ENCODE assay signal across 16 cellular contexts in the genomic region with DNA sequence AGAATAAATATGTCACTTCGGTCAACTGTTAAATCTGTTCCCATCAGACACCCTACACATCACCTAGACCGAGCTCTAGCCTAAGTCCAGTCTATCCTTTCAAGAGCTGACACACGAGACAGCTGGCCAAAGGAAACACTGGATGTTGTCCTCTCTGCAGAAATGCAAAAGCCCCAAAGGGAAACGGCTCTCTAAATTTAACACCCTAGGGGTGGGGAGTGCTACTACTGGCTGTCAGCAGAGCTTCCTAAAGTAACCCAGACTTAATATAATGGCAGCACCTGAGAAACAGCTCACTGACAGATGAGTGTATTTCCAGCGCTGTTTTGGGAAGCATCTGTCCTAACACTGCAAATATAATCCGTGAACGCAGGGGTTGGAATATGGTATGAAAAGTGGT. TPM values are rescaled to one million over a fixed set of nuclear protein-coding genes. Genes with fewer than 3 reads are reported as not detected.
A peak's percentile ranks its signal among the peaks of the same experiment; 100 is the strongest.
DNase-seq lines count a peak whose midpoint lies in the region; ATAC-seq and TF ChIP-seq lines count a peak whose summit lies in the region.
"Had no signal": no experiment of that assay in that cellular context is flagged by ENCODE, and none has a peak within 500 bp of the region (broad histone marks: within the 10 kb centered on the region; RNA-seq: fewer than 3 reads in every experiment).

No MANE protein-coding gene starts in this region.

- no peak overlapping the region for H3K4me3 ChIP-seq in right atrium auricular region
- H3K4me3 ChIP-seq in heart right ventricle: no peak overlapping the region
- H3K4me3 ChIP-seq in neural progenitor cell: no peak overlapping the region
- H3K4me3 ChIP-seq in osteoblast (ENCODE audit: insufficient read depth, low read length): no peak overlapping the region
- H3K4me3 ChIP-seq: BLaER1, HAP-1 had no signal

- no peaks in the 10 kb centered on the region for H3K27me3 ChIP-seq in right atrium auricular region
- no peaks in the 10 kb centered on the region for H3K27me3 ChIP-seq in heart right ventricle
- no peaks in the 10 kb centered on the region for H3K27me3 ChIP-seq in neural progenitor cell
- H3K27me3 ChIP-seq in osteoblast (ENCODE audit: insufficient read depth, low read length): no peaks in the 10 kb centered on the region
- H3K27me3 ChIP-seq: BLaER1 had no signal

- intact Hi-C loops in Right ventricle myocardium inferior (cut with DNase I) (loop anchor here (5.0 kb wide), 1 partner anchor 115 kb away; the partner anchor contains the start of gene RNF103), heart right ventricle (cut with DNase I) (no loop called here), left colon (cut with DNase I, micrococcal nuclease) (no loop called here)

- no peaks in the 10 kb centered on the region for H3K79me2 ChIP-seq in neural progenitor cell (ENCODE audit: low read depth)
- no peaks in the 10 kb centered on the region for H3K79me2 ChIP-seq in osteoblast (ENCODE audit: insufficient read depth, low read length)

- H3K9me3 Mint-ChIP-seq in neural progenitor cell: no peaks in the 10 kb centered on the region

- no peak overlapping the region for H3K27ac ChIP-seq in right atrium auricular region
- peak overlapping the region in 1 of 10 donors; percentile 18 for H3K27ac ChIP-seq in heart right ventricle
- H3K27ac ChIP-seq in neural progenitor cell: no peak overlapping the region
- H3K27ac ChIP-seq in osteoblast (ENCODE audit: low read depth, low read length): no peak overlapping the region
- H3K27ac ChIP-seq: BLaER1 had no signal

- H3K4me2 ChIP-seq in neural progenitor cell: no peak overlapping the region
- no peak overlapping the region for H3K4me2 ChIP-seq in osteoblast (ENCODE audit: insufficient read depth, low read length)
- H3K4me2 ChIP-seq: BLaER1 had no signal

- peak; percentile 47 for ATAC-seq in Right ventricle myocardium inferior
- ATAC-seq in heart right ventricle: peak in 7 of 8 donors; percentile 31 to 67 (median 52)
- ATAC-seq in left colon: no peak
- ATAC-seq in GM18519 (IDR thresholded peaks at IDR 0.05; ENCODE audit: low FRiP score, unreplicated experiment): no peak
- ATAC-seq: HepG2 had no signal

- H2AFZ ChIP-seq in neural progenitor cell (replicated peaks): no peak overlapping the region
- no peak overlapping the region for H2AFZ ChIP-seq in osteoblast (ENCODE audit: low read length)

- H4K20me1 ChIP-seq in neural progenitor cell (ENCODE audit: low read depth) (no peaks in the 10 kb centered on the region), osteoblast (ENCODE audit: insufficient read depth, low read length) (peaks cover 2% of the 10 kb centered on the region)
- H4K20me1 ChIP-seq: BLaER1 had no signal

- H3K4me1 Mint-ChIP-seq in neural progenitor cell: no peaks in the 10 kb centered on the region
- H3K4me1 Mint-ChIP-seq: CD14-positive monocyte had no signal

- H3K9me3 ChIP-seq in right atrium auricular region (no peaks in the 10 kb centered on the region), heart right ventricle (no peaks in the 10 kb centered on the region), neural progenitor cell (ENCODE audit: low read depth) (no peaks in the 10 kb centered on the region), osteoblast (ENCODE audit: low read depth, low read length) (no peaks in the 10 kb centered on the region)
- H3K9me3 ChIP-seq: HAP-1 had no signal

- H3K27me3 Mint-ChIP-seq in neural progenitor cell (ENCODE audit: insufficient read depth, low read depth): peaks cover 2% of the 10 kb centered on the region
- H3K27me3 Mint-ChIP-seq: CD4-positive, alpha-beta memory T cell had no signal

- peak overlapping the region; percentile 6 for H3K4me3 Mint-ChIP-seq in neural progenitor cell
- H3K4me3 Mint-ChIP-seq: CD14-positive monocyte; CD4-positive, alpha-beta memory T cell had no signal

- no peak overlapping the region for H3K27ac Mint-ChIP-seq in neural progenitor cell

- TF ChIP-seq CTCF in right atrium auricular region (IDR thresholded peaks at IDR 0.05): no peak
- no peak for TF ChIP-seq CTCF in heart right ventricle (IDR thresholded peaks at IDR 0.05)
- no peak for TF ChIP-seq CTCF in neural progenitor cell (IDR thresholded peaks at IDR 0.05)
- TF ChIP-seq CTCF in osteoblast (IDR thresholded peaks at IDR 0.05; ENCODE audit: extremely low read depth, low read depth, low read length): no peak

- H3K9ac ChIP-seq in neural progenitor cell: no peak overlapping the region
- H3K9ac ChIP-seq: BLaER1 had no signal

- H3K4me1 ChIP-seq in right atrium auricular region (peaks cover 0 to 18% of the 10 kb centered on the region in 2 donors), heart right ventricle (peaks cover 0 to 27% (median 18%) of the 10 kb centered on the region in 9 donors), neural progenitor cell (no peaks in the 10 kb centered on the region), osteoblast (ENCODE audit: insufficient read depth, low read length) (no peaks in the 10 kb centered on the region)
- H3K4me1 ChIP-seq: BLaER1 had no signal

- no peak for DNase-seq in Right ventricle myocardium inferior (ENCODE audit: missing footprints)
- no peak for DNase-seq in right atrium auricular region (ENCODE audit: low spot score)
- no peak for DNase-seq in heart right ventricle
- no peak for DNase-seq in neural progenitor cell (ENCODE audit: low spot score)
- no peak for DNase-seq in left colon
- DNase-seq in osteoblast (ENCODE audit: insufficient read length, low spot score, missing footprints): no peak
- DNase-seq: 8988T; CD4-positive, alpha-beta memory T cell; DMS153; DMS79; GDM1 had no signal

- no peaks in the 10 kb centered on the region for H3F3A ChIP-seq in neural progenitor cell (ENCODE audit: low read depth)

- H3K36me3 ChIP-seq in right atrium auricular region: peaks cover 39% of the 10 kb centered on the region
- H3K36me3 ChIP-seq in heart right ventricle: peaks cover 0 to 80% (median 28%) of the 10 kb centered on the region in 9 donors
- no peaks in the 10 kb centered on the region for H3K36me3 ChIP-seq in neural progenitor cell
- H3K36me3 ChIP-seq in osteoblast (ENCODE audit: insufficient read depth, low read length): peaks cover 24% of the 10 kb centered on the region
- H3K36me3 ChIP-seq: HAP-1 had no signal

- H3K36me3 Mint-ChIP-seq in neural progenitor cell: peaks cover 46% of the 10 kb centered on the region

- WGBS in heart right ventricle, 2 donors: 48 to 71% methylated on average over 7 of the region's 7 CpGs

RNA-seq across cellular contexts. Expression of gene CHMP3, which starts 55.6 kb away (rescaled TPM):
- total RNA-seq in Right ventricle myocardium inferior (171 TPM), right atrium auricular region (10 to 100 TPM; 79.7 to 89.1 TPM), heart right ventricle (100 to 1,000 TPM; 129 to 180 (median 160) TPM), neural progenitor cell (ENCODE audit: low replicate concordance) (19.0 and 21.9 TPM in 2 replicates), left colon (100 to 1,000 TPM; 173 to 190 TPM), osteoblast (76.0 and 84.3 TPM in 2 replicates)
- polyA plus RNA-seq in heart right ventricle: 10 to 100 TPM; 31.3 to 96.7 TPM

Comparison
In these comparisons a context has a peak if more than half of its experiments do, and no peak if none do; other contexts are left out.
1. ATAC-seq: peak in Right ventricle myocardium inferior (single experiment) and heart right ventricle (7 of 8); none in left colon (single experiment) and GM18519 (single experiment).